8 cellular contexts compared by ENCODE assay signal in genomic region chr17:39863918-39864746, GRCh38. TPM values are rescaled to one million over a fixed set of nuclear protein-coding genes. Genes with fewer than 3 reads are reported as not detected.
DNase-seq lines count a peak whose midpoint lies in the region; ATAC-seq lines count a peak whose summit lies in the region.

Gene IKZF3 (minus strand): TSS chr17:39864312. CDS start chr17:39864126, 186 bp downstream.

- peaks cover 8% of the 10 kb centered on the region for H3K9me3 Mint-ChIP-seq in activated CD4-positive, alpha-beta T cell treated with anti-CD3 and anti-CD28 coated beads, Interleukin-2, amount 10 ng/mL, durations not matched to agents 7 days and 5 days

- peaks cover 63% of the 10 kb centered on the region for H3K4me1 Mint-ChIP-seq in activated CD4-positive, alpha-beta T cell treated with anti-CD3 and anti-CD28 coated beads, Interleukin-2, amount 10 ng/mL, durations not matched to agents 7 days and 5 days

- DNase-seq in DMS153 (lab: John Stamatoyannopoulos, UW), result peak; percentile 75
- DNase-seq in NCI-H1417 (lab: John Stamatoyannopoulos, UW), result peak; percentile 30 to 93 (median 85)
- DNase-seq in activated CD4-positive, alpha-beta T cell treated with anti-CD3 and anti-CD28 coated beads, Interleukin-2, amount 10 ng/mL, durations not matched to agents 7 days and 5 days, result peak; percentile 73
- DNase-seq in ecto neural progenitor cell (ENCODE audit: low spot score), result peak; percentile 87
- DNase-seq in myocyte (ENCODE audit: low read depth), result peak; percentile 38
- peak; percentile 70 to 87 (median 75) for DNase-seq in stimulated activated naive CD4-positive, alpha-beta T cell (lab: John Stamatoyannopoulos, UW)

- peak within 1 kb of the TSS; percentile 90 for H3K27ac Mint-ChIP-seq in activated CD4-positive, alpha-beta T cell treated with anti-CD3 and anti-CD28 coated beads, Interleukin-2, amount 10 ng/mL, durations not matched to agents 7 days and 5 days

- peaks cover 13% of the 10 kb centered on the region for H3K36me3 Mint-ChIP-seq in activated CD4-positive, alpha-beta T cell treated with anti-CD3 and anti-CD28 coated beads, Interleukin-2, amount 10 ng/mL, durations not matched to agents 7 days and 5 days (ENCODE audit: low read depth)

- peak within 1 kb of the TSS; percentile 92 for H3K4me3 Mint-ChIP-seq in activated CD4-positive, alpha-beta T cell treated with anti-CD3 and anti-CD28 coated beads, Interleukin-2, amount 10 ng/mL, durations not matched to agents 7 days and 5 days

- H3K27me3 Mint-ChIP-seq in activated CD4-positive, alpha-beta T cell treated with anti-CD3 and anti-CD28 coated beads, Interleukin-2, amount 10 ng/mL, durations not matched to agents 7 days and 5 days, result no peaks in the 10 kb centered on the region

- POLR2A ChIA-PET in activated CD4-positive, alpha-beta T cell treated with anti-CD3 and anti-CD28 coated beads, Interleukin-2, amount 10 ng/mL, durations not matched to agents 7 days and 5 days (lab: Charles Lee), result interaction anchor here (0.5 kb wide), 1 partner anchor 9 kb away, joined by 3 read pairs; no protein-coding TSS in a partner anchor

- CTCF ChIA-PET in activated CD4-positive, alpha-beta T cell treated with anti-CD3 and anti-CD28 coated beads, Interleukin-2, amount 10 ng/mL, durations not matched to agents 7 days and 5 days (lab: Charles Lee), result interaction anchor here (0.9 to 2.2 kb wide), 4 partner anchors 21 to 242 kb away, joined by 3 to 6 read pairs (median 3); no protein-coding TSS in a partner anchor

- ATAC-seq in GM21529 (IDR thresholded peaks at IDR 0.05; ENCODE audit: unreplicated experiment) (peak; percentile 24), HG03520 (IDR thresholded peaks at IDR 0.05; ENCODE audit: unreplicated experiment) (no peak)

RNA-seq across cellular contexts. Expression of gene IKZF3, which starts in this region (rescaled TPM):
- 10 to 100 TPM; 33.1 to 39.8 TPM for total RNA-seq in activated CD4-positive, alpha-beta T cell treated with anti-CD3 and anti-CD28 coated beads, Interleukin-2, amount 10 ng/mL, durations not matched to agents 7 days and 5 days
- total RNA-seq in myocyte, result not detected in 2 replicates
- not detected for polyA plus RNA-seq in myocyte (2012)

Comparison
In these comparisons a context has a peak if more than half of its experiments do, and no peak if none do; other contexts are left out.
1. RNA of gene IKZF3 (total RNA-seq): 33.1 to 39.8 TPM in activated CD4-positive, alpha-beta T cell treated with anti-CD3 and anti-CD28 coated beads, Interleukin-2, amount 10 ng/mL, durations not matched to agents 7 days and 5 days; not detected in myocyte; every median in the first group is over 10 times any median in the second.
2. Peak in DNase-seq in myocyte; RNA of the gene not detected or under 1 TPM.
3. Peak in every context shown above with its lines, with median percentiles within 50 percentile points of each other: DNase-seq.